ENCODE assay signal across 21 cellular contexts in the genomic region with DNA sequence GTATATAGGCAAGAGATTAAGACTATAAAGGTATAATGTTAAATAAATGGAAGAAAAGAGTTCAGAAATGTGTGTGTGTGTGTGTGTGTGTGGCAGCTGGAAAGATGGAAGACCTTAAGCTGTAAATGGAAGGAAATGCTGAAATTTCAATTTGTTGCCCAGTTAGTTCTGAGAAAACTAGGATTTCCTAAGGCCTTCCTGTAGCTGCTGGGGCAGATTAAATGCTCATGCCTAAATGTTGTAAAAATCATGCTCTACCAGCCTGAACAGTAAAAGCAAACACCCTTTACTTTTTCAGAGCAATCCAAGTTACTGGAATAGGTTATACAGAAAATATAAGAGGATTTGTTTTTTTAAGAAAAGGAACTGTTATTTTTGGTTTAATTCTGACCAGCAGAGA. TPM values are rescaled to one million over a fixed set of nuclear protein-coding genes. Genes with fewer than 3 reads are reported as not detected.
DNase-seq lines count a peak whose midpoint lies in the region; ATAC-seq and TF ChIP-seq lines count a peak whose summit lies in the region.
"Had no signal": no experiment of that assay in that cellular context is flagged by ENCODE, and none has a peak within 500 bp of the region (broad histone marks: within the 10 kb centered on the region; RNA-seq: fewer than 3 reads in every experiment).

No MANE protein-coding gene starts in this region.

- no peaks in the 10 kb centered on the region for H3K79me1 ChIP-seq in H9 (ENCODE audit: insufficient read depth, low read depth, low read length, poor library complexity, severe bottlenecking)

- H3K27ac ChIP-seq in H9 (ENCODE audit: insufficient read length, low read depth, low read length) = no peak overlapping the region
- peak overlapping the region; percentile 71 for H3K27ac ChIP-seq in SJCRH30
- H3K27ac ChIP-seq: adrenal gland, esophagus squamous epithelium, KMS-11, SK-N-MC had no signal

- no peak overlapping the region for H3K9ac ChIP-seq in H9 (ENCODE audit: extremely low read depth, insufficient read length, low read length)
- H3K9ac ChIP-seq: GM23248, KMS-11 had no signal

- no peaks in the 10 kb centered on the region for H3K23me2 ChIP-seq in H9 (ENCODE audit: insufficient read length, low read depth, low read length, poor library complexity, severe bottlenecking)

- H3K27me3 ChIP-seq in H9 (ENCODE audit: insufficient read depth, low read length) (no peaks in the 10 kb centered on the region), SJCRH30 (no peaks in the 10 kb centered on the region)
- H3K27me3 ChIP-seq: adrenal gland, esophagus squamous epithelium had no signal

- no peak overlapping the region for H2AFZ ChIP-seq in H9 (ENCODE audit: low read length)
- H2AFZ ChIP-seq: GM23248 had no signal

- no peak overlapping the region for H3K23ac ChIP-seq in H9 (ENCODE audit: insufficient read length, low read depth, low read length)

- H3T11ph ChIP-seq in H9 (ENCODE audit: low read length) = no peak overlapping the region

- H3K36me3 Mint-ChIP-seq in H9 (ENCODE audit: insufficient read depth in 1 of 3, low read depth in 3 of 3) (peaks cover 6 to 21% (median 15%) of the 10 kb centered on the region in 3 experiments), nephron (ENCODE audit: low read depth) (peaks cover 4% of the 10 kb centered on the region)
- H3K36me3 Mint-ChIP-seq: CD4-positive, CD25-positive, alpha-beta regulatory T cell had no signal

- no peak overlapping the region for H2AK5ac ChIP-seq in H9 (ENCODE audit: insufficient read length, low read length)

- H3K4me3 ChIP-seq in SJCRH30 = no peak overlapping the region
- H3K4me3 ChIP-seq: adrenal gland, esophagus squamous epithelium, GM23248, SK-N-MC had no signal

- H3K9me3 ChIP-seq in H9 (ENCODE audit: control insufficient read depth, low read depth, low read length) (peaks cover 17% of the 10 kb centered on the region), SJCRH30 (replicated peaks) (0 out of 2 replicates have a peak, but pooled peaks cover 3% of the 10 kb centered on the region)
- H3K9me3 ChIP-seq: adrenal gland had no signal

- DNase-seq in H9 = no peak
- no peak for DNase-seq in SJCRH30
- DNase-seq in fibroblast of peridontal ligament (ENCODE audit: extremely low read depth) = peak; percentile 45
- DNase-seq in Ammon's horn (ENCODE audit: low spot score) = no peak
- no peak for DNase-seq in HuH-7.5 (ENCODE audit: low spot score)
- no peak for DNase-seq in stimulated activated CD4-positive, alpha-beta T cell treated with anti-CD3 and anti-CD28 coated beads, Interleukin-2, amount 100 ng/mL, for 24 hours
- DNase-seq: activated CD8-positive, alpha-beta memory T cell treated with anti-CD3 and anti-CD28 coated beads, Interleukin-2, amount 10 ng/mL, durations not matched to agents 7 days and 5 days; adrenal gland; caudate nucleus; CD4-positive, CD25-positive, alpha-beta regulatory T cell; effector CD4-positive, alpha-beta T cell; esophagus squamous epithelium; GM23248; nucleus accumbens; right cardiac atrium; T1000 had no signal

- H3K27ac Mint-ChIP-seq in H9 (peak overlapping the region in 2 of 3 experiments; percentile 15 to 22; a peak in 3 of 7 replicates), nephron (peak overlapping the region; percentile 43 to 79 (median 72))
- H3K27ac Mint-ChIP-seq: activated CD8-positive, alpha-beta memory T cell treated with anti-CD3 and anti-CD28 coated beads, Interleukin-2, amount 10 ng/mL, durations not matched to agents 7 days and 5 days; activated T-helper 2 cell treated with anti-CD3 and anti-CD28 coated beads, Interferon-gamma antibody, Interleukin-2, Interleukin-4, amounts not matched to agents 10 μg/mL and 5 μg/mL and 100 μg/mL, durations not matched to agents 14 hours and 24 hours and 36 hours; CD4-positive, CD25-positive, alpha-beta regulatory T cell had no signal

- H3K79me2 ChIP-seq in H9 (ENCODE audit: insufficient read depth, low read length) = no peaks in the 10 kb centered on the region

- ATAC-seq in GM21737 (IDR thresholded peaks at IDR 0.05; ENCODE audit: unreplicated experiment) = no peak
- ATAC-seq: activated CD8-positive, alpha-beta memory T cell treated with anti-CD3 and anti-CD28 coated beads, Interleukin-2, amount 10 ng/mL, durations not matched to agents 7 days and 5 days had no signal

- no peak overlapping the region for H3K4me2 ChIP-seq in H9 (ENCODE audit: insufficient read depth, insufficient read length, low read length)
- H3K4me2 ChIP-seq: KMS-11 had no signal

- no peak overlapping the region for H3K56ac ChIP-seq in H9 (ENCODE audit: insufficient read length, low read depth, low read length)

- H3K4me1 Mint-ChIP-seq in H9 = peaks cover 16 to 17% of the 10 kb centered on the region in 2 experiments
- H3K4me1 Mint-ChIP-seq in nephron = peaks cover 22% of the 10 kb centered on the region

- H2BK12ac ChIP-seq in H9 (ENCODE audit: insufficient read length, low read depth, low read length) = no peak overlapping the region

- H3K4me1 ChIP-seq in H9 (ENCODE audit: insufficient read depth, low read length) (no peaks in the 10 kb centered on the region; the same call in 1 of the 2 replicates), SJCRH30 (peaks cover 19% of the 10 kb centered on the region)
- H3K4me1 ChIP-seq: adrenal gland had no signal

- TF ChIP-seq CTCF in H9 (conservative IDR thresholded peaks at IDR 0.05) (no peak), nephron (IDR thresholded peaks at IDR 0.05; ENCODE audit: unreplicated experiment in 3 of 3) (no peak)

- H3K4ac ChIP-seq in H9 (ENCODE audit: low read depth, low read length) = no peak overlapping the region

- H2BK5ac ChIP-seq in H9 (ENCODE audit: insufficient read length, low read length) = no peak overlapping the region

- H3K36me3 ChIP-seq in SJCRH30 = no peaks in the 10 kb centered on the region
- H3K36me3 ChIP-seq: adrenal gland, esophagus squamous epithelium had no signal

- no peak overlapping the region for H3K4me3 Mint-ChIP-seq in H9
- H3K4me3 Mint-ChIP-seq in nephron = no peak overlapping the region
- H3K4me3 Mint-ChIP-seq: activated CD8-positive, alpha-beta memory T cell treated with anti-CD3 and anti-CD28 coated beads, Interleukin-2, amount 10 ng/mL, durations not matched to agents 7 days and 5 days had no signal

- H4K20me1 ChIP-seq in H9 (ENCODE audit: control insufficient read depth, insufficient read depth, insufficient read length) = no peaks in the 10 kb centered on the region

- H4K8ac ChIP-seq in H9 (replicated peaks; ENCODE audit: insufficient read length, low read depth, low read length) = no peak overlapping the region

- H3K27me3 Mint-ChIP-seq in H9 (ENCODE audit: low read depth) (no peaks in the 10 kb centered on the region), nephron (ENCODE audit: low read depth) (no peaks in the 10 kb centered on the region)

- no peak overlapping the region for H2BK15ac ChIP-seq in H9 (ENCODE audit: low read depth, low read length)

- no peak overlapping the region for H2BK120ac ChIP-seq in H9 (ENCODE audit: low read depth, low read length, poor library complexity, severe bottlenecking)

- H4K91ac ChIP-seq in H9 (ENCODE audit: insufficient read length, low read depth, low read length) = no peak overlapping the region

- H4K5ac ChIP-seq in H9 (ENCODE audit: insufficient read length, low read depth, low read length) = no peak overlapping the region

- no peak overlapping the region for H3K14ac ChIP-seq in H9 (ENCODE audit: insufficient read depth, low read length)

- H3K9me3 Mint-ChIP-seq in H9 = peaks cover 15 to 21% of the 10 kb centered on the region in 2 experiments
- H3K9me3 Mint-ChIP-seq in nephron = peaks cover 12% of the 10 kb centered on the region

- H3K18ac ChIP-seq in H9 (ENCODE audit: insufficient read length, low read depth, low read length) = no peak overlapping the region

- no peak overlapping the region for H2BK20ac ChIP-seq in H9 (ENCODE audit: low read depth, low read length, poor library complexity, severe bottlenecking)

RNA-seq across cellular contexts. Expression of a gene that starts 8.3 kb away (rescaled TPM):
- 0.20 TPM in 1 of 2 replicates, not detected in the other for total RNA-seq in H9 (2021)
- 0.13 and 0.38 TPM in 2 replicates for total RNA-seq in SJCRH30 (2014; rRNA removed; shearing (Covaris generic))
- total RNA-seq: esophagus squamous epithelium had no signal

RNA-seq across cellular contexts. Expression of a gene that starts 30.8 kb away (rescaled TPM):
- total RNA-seq in H9 (2021) = 15.8 and 16.0 TPM in 2 replicates
- 34.7 and 34.8 TPM in 2 replicates for total RNA-seq in SJCRH30 (2014; rRNA removed; shearing (Covaris generic))

RNA-seq across cellular contexts. Expression of a gene that starts 31.2 kb away (rescaled TPM):
- total RNA-seq in H9 (2021) = 32.9 and 33.8 TPM in 2 replicates
- 41.2 and 45.5 TPM in 2 replicates for total RNA-seq in SJCRH30 (2014; rRNA removed; shearing (Covaris generic))
